ENCODE assay signal across 21 cellular contexts in genomic region chr10:121624778-121625330, GRCh38. TPM values are rescaled to one million over a fixed set of nuclear protein-coding genes. Genes with fewer than 3 reads are reported as not detected.
DNase-seq lines count a peak whose midpoint lies in the region; FAIRE-seq and TF ChIP-seq lines count a peak whose summit lies in the region.
"Had no signal": no experiment of that assay in that cellular context is flagged by ENCODE, and none has a peak within 500 bp of the region (broad histone marks: within the 10 kb centered on the region; RNA-seq: fewer than 3 reads in every experiment).

No MANE protein-coding gene starts in this region.

- peak overlapping the region in 2 of 3 experiments; percentile 33 to 45 for H3K4me3 ChIP-seq in keratinocyte (ENCODE audit: control insufficient read depth in 2 of 3, extremely low read depth in 1 of 3, insufficient read depth in 2 of 3, low read depth in 1 of 3, low read length in 3 of 3)

- H3K9me1 ChIP-seq in keratinocyte (ENCODE audit: control insufficient read depth, extremely low read depth, insufficient read depth, low read length), result no peaks in the 10 kb centered on the region

- DNase-seq in NCI-H82 (lab: John Stamatoyannopoulos, UW), result peak; percentile 47
- DNase-seq in NCI-H82 treated with DMSO at 0.1 percent for 48 hours (lab: John Stamatoyannopoulos, UW; ENCODE audit: unreplicated experiment), result no peak
- peak; percentile 41 for DNase-seq in astrocyte of the hippocampus (ENCODE audit: low read depth, low spot score)
- no peak for DNase-seq in keratinocyte (ENCODE audit: low read depth, low spot score)
- no peak for DNase-seq in RPMI8226
- no peak for DNase-seq in activated CD4-positive, CD25-positive, alpha-beta regulatory T cell treated with anti-CD3 and anti-CD28 coated beads, Interleukin-2, amount 50 U/mL, for 72 hours
- DNase-seq in MV-4-11 (lab: John Stamatoyannopoulos, UW), result no peak
- no peak for DNase-seq in pons (ENCODE audit: low spot score)
- DNase-seq: activated CD8-positive, alpha-beta memory T cell treated with anti-CD3 and anti-CD28 coated beads for 24 hours; activated T-cell treated with anti-CD3 and anti-CD28 coated beads, Interleukin-2, amount 50 U/mL, for 72 hours; aorta; effector CD4-positive, alpha-beta T cell; glutamatergic neuron; H7; Karpas-422; left colon; SK-N-SH; stimulated activated CD4-positive, alpha-beta T cell treated with anti-CD3 and anti-CD28 coated beads, Interleukin-4, amount 100 ng/mL, for 4 hours; stimulated activated naive CD8-positive, alpha-beta T cell treated with anti-CD3 and anti-CD28 coated beads, Interleukin-15, amount 100 ng/mL, for 72 hours; T-helper 9 cell had no signal

- peak overlapping the region; percentile 84 for H3K4me2 ChIP-seq in keratinocyte (ENCODE audit: control insufficient read depth, extremely low read depth, insufficient read depth, low read depth, low read length)
- H3K4me2 ChIP-seq: SK-N-SH had no signal

- H3K79me2 ChIP-seq in keratinocyte (ENCODE audit: control insufficient read depth, insufficient read depth, low read length), result no peaks in the 10 kb centered on the region

- peak; percentile 91 for FAIRE-seq in keratinocyte (lab: Jason Lieb, UNC)
- FAIRE-seq: A204.1 had no signal

- H3K27ac ChIP-seq in keratinocyte (ENCODE audit: control insufficient read depth, insufficient read depth, low read length), result no peak overlapping the region

- peaks cover 32% of the 10 kb centered on the region for H3K4me1 ChIP-seq in keratinocyte (ENCODE audit: control insufficient read depth, extremely low read depth, insufficient read depth, low read length)

- H3K9me3 ChIP-seq in keratinocyte (ENCODE audit: control insufficient read depth, low read depth, low read length), result no peaks in the 10 kb centered on the region
- H3K9me3 ChIP-seq: SK-N-SH had no signal

- peak overlapping the region; percentile 81 for H2AFZ ChIP-seq in keratinocyte (ENCODE audit: control insufficient read depth, low read length)

- dilution Hi-C loops in keratinocyte (cut with MboI; ENCODE audit: extremely low pct_ligation_motif_present, low sequenced_read_pairs), result no loop called here

- no peaks in the 10 kb centered on the region for H3K36me3 ChIP-seq in keratinocyte (ENCODE audit: control insufficient read depth in 2 of 2, extremely low read depth in 1 of 2, insufficient read depth in 2 of 2, low read length in 2 of 2)

- no peaks in the 10 kb centered on the region for H3K27me3 ChIP-seq in keratinocyte (ENCODE audit: control insufficient read depth, extremely low read depth, insufficient read depth, low read length)

- TF ChIP-seq CTCF in keratinocyte (optimal IDR thresholded peaks at IDR 0.05 in 1 of 3, IDR thresholded peaks at IDR 0.05 in 1 of 3, conservative IDR thresholded peaks at IDR 0.05 in 1 of 3; ENCODE audit: extremely low read depth in 1 of 3, insufficient read depth in 2 of 3, low read length in 3 of 3), result no peak

- no peak overlapping the region for H3K9ac ChIP-seq in keratinocyte (ENCODE audit: control insufficient read depth, extremely low read depth, insufficient read depth, low read length)
- H3K9ac ChIP-seq: SK-N-SH had no signal

- no peaks in the 10 kb centered on the region for H4K20me1 ChIP-seq in keratinocyte (ENCODE audit: control insufficient read depth, extremely low read depth, insufficient read depth, low read length)

RNA-seq across cellular contexts. Expression of gene FGFR2, which starts 26.6 kb away (rescaled TPM):
- 12.8 to 23.9 TPM (median 20.6 TPM) in 3 replicates for polyA plus RNA-seq in keratinocyte
- polyA plus RNA-seq in keratinocyte (2011; ENCODE audit: low read depth), result 6.3 TPM
- polyA plus RNA-seq in keratinocyte (2011; cell fraction: cytosol; rRNA removed), result 8.7 and 11.5 TPM in 2 replicates
- polyA plus RNA-seq in keratinocyte (2011; cell fraction: nucleus; rRNA removed), result 32.6 and 34.4 TPM in 2 replicates
- polyA plus RNA-seq in keratinocyte (2012; ENCODE audit: low replicate concordance), result 9.7 and 18.6 TPM in 2 replicates
- 23.8 to 54.9 TPM (median 29.1 TPM) in 3 replicates for polyA minus RNA-seq in keratinocyte
- 15.2 TPM for polyA minus RNA-seq in keratinocyte (2011; cell fraction: cytosol; rRNA and poly(A)+ RNA removed)
- 30.7 and 43.7 TPM in 2 replicates for polyA minus RNA-seq in keratinocyte (2011; cell fraction: nucleus; rRNA and poly(A)+ RNA removed)

Comparison
In these comparisons a context has a peak if more than half of its experiments do, and no peak if none do; other contexts are left out.
1. DNase-seq: peak in NCI-H82 (single experiment) and astrocyte of the hippocampus (single experiment); none in NCI-H82 treated with DMSO at 0.1 percent for 48 hours (single experiment), keratinocyte (single experiment), RPMI8226 (single experiment), activated CD4-positive, CD25-positive, alpha-beta regulatory T cell treated with anti-CD3 and anti-CD28 coated beads, Interleukin-2, amount 50 U/mL, for 72 hours (single experiment), MV-4-11 (single experiment) and pons (single experiment).